ENCODE assay signal across 8 cellular contexts in the genomic region with DNA sequence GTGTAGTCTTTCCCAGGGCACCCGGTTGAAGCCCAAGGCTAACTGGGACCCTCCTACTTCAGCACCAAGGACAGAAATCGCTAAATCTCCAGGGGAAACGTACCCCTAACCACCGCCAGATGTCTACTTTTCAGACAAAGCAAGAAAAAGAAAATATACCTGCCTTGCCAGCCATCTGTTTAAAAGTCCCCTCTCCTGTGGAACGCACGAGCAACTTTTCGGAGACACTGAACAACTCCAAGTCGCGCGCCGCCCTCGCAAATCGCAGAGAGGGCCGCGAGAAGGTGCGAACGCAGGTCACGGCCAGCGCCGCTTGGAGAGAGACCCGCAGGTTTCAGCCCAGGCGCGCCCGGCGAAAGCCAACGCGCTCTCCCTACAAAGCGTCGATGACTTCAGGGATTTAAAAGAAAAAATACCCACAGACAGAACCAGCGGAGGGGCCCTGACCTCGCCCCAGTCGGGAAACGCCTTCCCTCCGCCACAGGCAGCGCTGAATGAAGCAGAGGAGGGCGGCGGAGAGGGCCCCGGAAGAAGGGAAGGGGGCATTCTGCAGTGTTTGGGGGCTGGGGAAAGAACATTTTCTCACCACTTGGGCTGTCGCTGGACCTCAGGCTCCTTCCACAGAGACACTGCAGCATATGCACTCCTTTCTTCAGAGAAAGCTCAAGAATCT.
DNase-seq lines count a peak whose midpoint lies in the region; ATAC-seq and TF ChIP-seq lines count a peak whose summit lies in the region.

No MANE protein-coding gene starts in this region.

- no peaks in the 10 kb centered on the region for H3K79me2 ChIP-seq in PC-9 (ENCODE audit: low read depth)

- 0 out of 2 replicates have a peak, but pooled peaks cover 2% of the 10 kb centered on the region for H4K20me1 ChIP-seq in PC-9 (ENCODE audit: insufficient read depth)

- ATAC-seq in HG03103 (IDR thresholded peaks at IDR 0.05; ENCODE audit: low read depth, unreplicated experiment) (peak; percentile 21), gastroesophageal sphincter (peak; percentile 19), HG03442 (IDR thresholded peaks at IDR 0.05; ENCODE audit: unreplicated experiment) (no peak), HG03135 (IDR thresholded peaks at IDR 0.05; ENCODE audit: unreplicated experiment) (no peak)

- H3K27me3 ChIP-seq in PC-9 (ENCODE audit: insufficient read depth, low read depth) (no peaks in the 10 kb centered on the region), gastroesophageal sphincter (peaks cover 47% of the 10 kb centered on the region)

- H2AFZ ChIP-seq in PC-9 = peak overlapping the region; percentile 93

- intact Hi-C loops in PC-9 (cut with micrococcal nuclease; ENCODE audit: unreplicated experiment) = no loop called here

- H3K4me3 ChIP-seq in PC-9 = peak overlapping the region; percentile 82
- H3K4me3 ChIP-seq in gastroesophageal sphincter = peak overlapping the region in 1 of 2 donors; percentile 52

- POLR2A ChIA-PET in PC-9 (lab: Charles Lee; ENCODE audit: unreplicated experiment) = no interaction called here

- WGBS in gastroesophageal sphincter (ENCODE audit: low coverage in 1 of 2), 2 donors = 0% methylated on average over 3 to 13 of the region's 39 CpGs

- H3K36me3 ChIP-seq in PC-9 (ENCODE audit: low read depth) (no peaks in the 10 kb centered on the region), gastroesophageal sphincter (no peaks in the 10 kb centered on the region)

- H3F3A ChIP-seq in PC-9 (ENCODE audit: insufficient read depth, low read depth) = no peaks in the 10 kb centered on the region

- H3K4me2 ChIP-seq in PC-9 = peak overlapping the region; percentile 83

- H3K9me3 ChIP-seq in PC-9 (ENCODE audit: insufficient read depth, low read depth) (no peaks in the 10 kb centered on the region), gastroesophageal sphincter (peaks cover 0 to 12% (median 0%) of the 10 kb centered on the region in 3 donors)

- H3K9me2 ChIP-seq in PC-9 (ENCODE audit: insufficient read depth) = no peaks in the 10 kb centered on the region

- TSS peak; percentile 48 for BruUV-seq in PC-9 (replicated peaks; lab: Mats Ljungman, UMichigan)

- H3K27ac ChIP-seq in PC-9 (no peak overlapping the region), gastroesophageal sphincter (no peak overlapping the region)

- CTCF ChIA-PET in PC-9 (lab: Charles Lee) = interaction anchor here (0.6 kb wide), 1 partner anchor 1062 kb away, joined by 4 read pairs; no protein-coding TSS in a partner anchor

- TF ChIP-seq EP300 in gastroesophageal sphincter (IDR thresholded peaks at IDR 0.05) = no peak

- no peak for TF ChIP-seq POLR2A in gastroesophageal sphincter (IDR thresholded peaks at IDR 0.05)

- TF ChIP-seq CTCF in PC-9 (conservative IDR thresholded peaks at IDR 0.05) (no peak), gastroesophageal sphincter (IDR thresholded peaks at IDR 0.05) (no peak)

- peak in 1 of 2 experiments; percentile 19 for DNase-seq in PC-9
- peak; percentile 40 for DNase-seq in renal cortical epithelial cell (ENCODE audit: low read depth)
- DNase-seq in SKM-1 (lab: John Stamatoyannopoulos, UW; ENCODE audit: unreplicated experiment) = no peak
- no peak for DNase-seq in activated CD8-positive, alpha-beta memory T cell treated with anti-CD3 and anti-CD28 coated beads for 24 hours

- H3K4me1 ChIP-seq in PC-9 (replicated peaks; ENCODE audit: insufficient read depth) (peaks cover 10% of the 10 kb centered on the region), gastroesophageal sphincter (peaks cover 0 to 20% (median 15%) of the 10 kb centered on the region in 3 donors)

Comparison
In these comparisons a context has a peak if more than half of its experiments do, and no peak if none do; other contexts are left out.
1. ATAC-seq: peak in HG03103 (single experiment) and gastroesophageal sphincter (single experiment); none in HG03442 (single experiment) and HG03135 (single experiment).